ENCODE assay signal across 1 cellular context in genomic region chr1:26998319-26999300, GRCh38.
TF ChIP-seq lines count a peak whose summit lies in the region.

No MANE protein-coding gene starts in this region.

TF ChIP-seq in SK-N-SH treated with all-trans-retinoic acid at 6 μM for 48 hours, 23 proteins besides CTCF, POLR2A, EP300 and RAD21 (continued from another document):
- TF ChIP-seq TSHZ2 (CRISPR knock-in tag; IDR thresholded peaks at IDR 0.05) (no peak), ZFP3 (CRISPR knock-in tag; IDR thresholded peaks at IDR 0.05) (no peak), ISL1 (CRISPR knock-in tag; IDR thresholded peaks at IDR 0.05) (no peak), ESRRG (CRISPR knock-in tag; IDR thresholded peaks at IDR 0.05) (no peak), RARB (CRISPR knock-in tag; IDR thresholded peaks at IDR 0.05) (no peak), ZNF70 (CRISPR knock-in tag; IDR thresholded peaks at IDR 0.05) (no peak), OSR1 (CRISPR knock-in tag; IDR thresholded peaks at IDR 0.05) (no peak), POU6F1 (CRISPR knock-in tag; IDR thresholded peaks at IDR 0.05; ENCODE audit: borderline replicate concordance, low read depth) (no peak), CSDC2 (CRISPR knock-in tag; IDR thresholded peaks at IDR 0.05) (no peak), TCF4 (CRISPR knock-in tag; IDR thresholded peaks at IDR 0.05; ENCODE audit: borderline replicate concordance) (no peak), TOX (CRISPR knock-in tag; IDR thresholded peaks at IDR 0.05; ENCODE audit: borderline replicate concordance) (no peak), ZFP30 (CRISPR knock-in tag; IDR thresholded peaks at IDR 0.05) (no peak), ZC3H10 (CRISPR knock-in tag; IDR thresholded peaks at IDR 0.05) (no peak)
